In the genomic region with DNA sequence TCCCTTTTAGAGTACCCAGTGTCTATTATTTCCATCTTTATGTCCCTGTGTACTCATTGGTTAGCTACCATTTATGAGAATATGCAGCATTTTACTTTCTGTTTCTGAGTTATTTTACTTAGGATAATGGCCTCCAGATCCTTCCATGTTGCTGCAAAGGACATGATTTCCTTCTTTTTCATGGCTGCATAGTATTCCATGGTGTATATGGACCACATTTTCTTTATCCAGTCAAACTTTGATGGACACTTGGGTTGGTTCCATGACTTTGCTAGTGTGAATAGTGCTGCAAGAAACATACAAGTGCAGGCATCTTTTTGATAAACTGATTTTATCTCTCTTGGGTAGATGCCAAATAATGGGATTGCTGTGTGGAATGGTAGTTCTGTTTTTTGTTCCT, we compare ENCODE assay signal across 31 cellular contexts.
"Had no signal": no experiment of that assay in that cellular context is flagged by ENCODE, and none has a peak within 500 bp of the region (broad histone marks: within the 10 kb centered on the region; RNA-seq: fewer than 3 reads in every experiment).

No MANE protein-coding gene starts in this region.

- H3K9me3 ChIP-seq: ascending aorta, breast epithelium, colonic mucosa had no signal

- FAIRE-seq: endometrium, endothelial cell of umbilical vein, frontal cortex had no signal

- DNase-seq: activated B cell treated with CpG ODN at 0.5 μM for 24 hours; activated CD4-positive, alpha-beta T cell treated with anti-CD3 and anti-CD28 coated beads for 48 hours; activated CD4-positive, alpha-beta T cell treated with anti-CD3 and anti-CD28 coated beads, Interleukin-2, amount 50 U/mL, for 1 hour; activated CD4-positive, alpha-beta T cell treated with anti-CD3 and anti-CD28 coated beads, Interleukin-2, amount 50 U/mL, for 48 hours; activated CD8-positive, alpha-beta memory T cell treated with anti-CD3 and anti-CD28 coated beads for 24 hours; activated CD8-positive, alpha-beta T cell treated with anti-CD3 and anti-CD28 coated beads for 36 hours; activated gamma-delta T cell; activated naive CD4-positive, alpha-beta T cell; activated naive CD4-positive, alpha-beta T cell treated with anti-CD3 and anti-CD28 coated beads, Interleukin-2, amount 10 ng/mL, durations not matched to agents 7 days and 5 days; activated naive CD8-positive, alpha-beta T cell treated with anti-CD3 and anti-CD28 coated beads, Interleukin-2, amount 10 ng/mL, durations not matched to agents 7 days and 5 days; activated T-cell treated with anti-CD3 and anti-CD28 coated beads, Interleukin-2, amount 50 U/mL, for 4 hours; central memory CD4-positive, alpha-beta T cell; cerebellar nuclear complex; colonic mucosa; effector CD8-positive, alpha-beta T cell; foreskin fibroblast; head of caudate nucleus; T-helper 17 cell; T1000; WERI-Rb-1 had no signal

- H3K27ac ChIP-seq: ascending aorta, breast epithelium, cardiac muscle cell, colonic mucosa, epithelial cell of prostate, WERI-Rb-1 had no signal

- H3K27ac Mint-ChIP-seq: activated B cell treated with CpG ODN at 0.5 μM for 24 hours; activated CD8-positive, alpha-beta T cell treated with anti-CD3 and anti-CD28 coated beads for 36 hours; activated naive CD4-positive, alpha-beta T cell treated with anti-CD3 and anti-CD28 coated beads, Interleukin-2, amount 10 ng/mL, durations not matched to agents 7 days and 5 days; activated naive CD4-positive, alpha-beta T cell treated with anti-CD3 and anti-CD28 coated beads, Interleukin-2, amount 50 U/mL, for 72 hours; activated naive CD8-positive, alpha-beta T cell treated with anti-CD3 and anti-CD28 coated beads, Interleukin-2, amount 10 ng/mL, durations not matched to agents 7 days and 5 days; brain; T-helper 17 cell; T-helper 2 cell treated with Interferon-gamma antibody and Interleukin-4, amounts not matched to agents 5 μg/mL and 100 μg/mL, for 36 hours had no signal

- H3K27me3 ChIP-seq: ascending aorta, breast epithelium, cardiac muscle cell, colonic mucosa had no signal

- H3K27me3 Mint-ChIP-seq: brain had no signal

- H3K36me3 ChIP-seq: breast epithelium, cardiac muscle cell, colonic mucosa, WERI-Rb-1 had no signal

- H3K9me3 Mint-ChIP-seq: activated CD8-positive, alpha-beta T cell treated with anti-CD3 and anti-CD28 coated beads for 36 hours; activated naive CD4-positive, alpha-beta T cell treated with anti-CD3 and anti-CD28 coated beads, Interleukin-2, amount 50 U/mL, for 72 hours; activated naive CD8-positive, alpha-beta T cell treated with anti-CD3 and anti-CD28 coated beads, Interleukin-2, amount 10 ng/mL, durations not matched to agents 7 days and 5 days; activated T-cell treated with anti-CD3 and anti-CD28 coated beads, Interleukin-2, amount 50 U/mL, for 4 hours; T-helper 2 cell treated with Interferon-gamma antibody and Interleukin-4, amounts not matched to agents 5 μg/mL and 100 μg/mL, for 36 hours had no signal

- ATAC-seq: activated CD4-positive, CD25-positive, alpha-beta regulatory T cell treated with anti-CD3 and anti-CD28 coated beads, Interleukin-2, amount 50 U/mL, for 24 hours; activated CD8-positive, alpha-beta T cell treated with anti-CD3 and anti-CD28 coated beads for 36 hours; activated naive CD4-positive, alpha-beta T cell treated with anti-CD3 and anti-CD28 coated beads, Interleukin-2, amount 50 U/mL, for 72 hours; activated T-cell treated with anti-CD3 and anti-CD28 coated beads, Interleukin-2, amount 50 U/mL, for 4 hours; T-helper 17 cell had no signal

- H3K4me1 ChIP-seq: ascending aorta, breast epithelium, colonic mucosa had no signal

- H3K4me3 Mint-ChIP-seq: activated B cell treated with CpG ODN at 0.5 μM for 24 hours; activated CD8-positive, alpha-beta T cell treated with anti-CD3 and anti-CD28 coated beads for 36 hours; activated naive CD4-positive, alpha-beta T cell treated with anti-CD3 and anti-CD28 coated beads, Interleukin-2, amount 10 ng/mL, durations not matched to agents 7 days and 5 days; activated naive CD8-positive, alpha-beta T cell treated with anti-CD3 and anti-CD28 coated beads, Interleukin-2, amount 10 ng/mL, durations not matched to agents 7 days and 5 days; activated T-cell treated with anti-CD3 and anti-CD28 coated beads, Interleukin-2, amount 50 U/mL, for 4 hours; brain; T-helper 17 cell; T-helper 2 cell treated with Interferon-gamma antibody and Interleukin-4, amounts not matched to agents 5 μg/mL and 100 μg/mL, for 36 hours had no signal

- H3K36me3 Mint-ChIP-seq: activated naive CD4-positive, alpha-beta T cell treated with anti-CD3 and anti-CD28 coated beads, Interleukin-2, amount 10 ng/mL, durations not matched to agents 7 days and 5 days; activated naive CD4-positive, alpha-beta T cell treated with anti-CD3 and anti-CD28 coated beads, Interleukin-2, amount 50 U/mL, for 72 hours; activated naive CD8-positive, alpha-beta T cell treated with anti-CD3 and anti-CD28 coated beads, Interleukin-2, amount 10 ng/mL, durations not matched to agents 7 days and 5 days had no signal

- H3K4me3 ChIP-seq: ascending aorta, breast epithelium, cardiac muscle cell, colonic mucosa had no signal
